Comparison of ENCODE assay signal across 1 cellular context in genomic region chr13:26561636-26562537, GRCh38.
TF ChIP-seq lines count a peak whose summit lies in the region.

No MANE protein-coding gene starts in this region.

TF ChIP-seq in HEK293, 187 proteins besides CTCF, POLR2A, EP300 and RAD21 (continued from another document):
- peak; percentile 51; the same call in 1 of the 2 replicates for TF ChIP-seq ZNF398 (tag by site-specific recombination; IDR thresholded peaks at IDR 0.05)
- TF ChIP-seq ZBTB26 (tag by site-specific recombination; optimal IDR thresholded peaks at IDR 0.05), result no peak
- no peak for TF ChIP-seq ZNF16 (tag by site-specific recombination; IDR thresholded peaks at IDR 0.05; ENCODE audit: low read depth)
- no peak for TF ChIP-seq ZNF18 (tag by site-specific recombination; IDR thresholded peaks at IDR 0.05)
- TF ChIP-seq ZNF768 (tag by site-specific recombination; IDR thresholded peaks at IDR 0.05), result no peak
- TF ChIP-seq FEZF1 (tag by site-specific recombination; IDR thresholded peaks at IDR 0.05), result no peak
- no peak for TF ChIP-seq ZSCAN23 (tag by site-specific recombination; IDR thresholded peaks at IDR 0.05)
- TF ChIP-seq ZNF132 (tag by site-specific recombination; IDR thresholded peaks at IDR 0.05; ENCODE audit: borderline replicate concordance), result no peak
- TF ChIP-seq ZBTB17 (tag by site-specific recombination; IDR thresholded peaks at IDR 0.05), result peak; percentile 20; the same call in 1 of the 2 replicates
- peak; percentile 59 for TF ChIP-seq ZIC2 (tag by site-specific recombination; IDR thresholded peaks at IDR 0.05)
- TF ChIP-seq ZNF510 (tag by site-specific recombination; IDR thresholded peaks at IDR 0.05; ENCODE audit: insufficient replicate concordance), result no peak
- no peak for TF ChIP-seq ZNF350 (tag by site-specific recombination; IDR thresholded peaks at IDR 0.05)
- no peak for TF ChIP-seq PRDM2 (tag by site-specific recombination; IDR thresholded peaks at IDR 0.05; ENCODE audit: borderline replicate concordance)
